ENCODE assay signal across 8 cellular contexts in genomic region chr17:49788443-49789277, GRCh38. TPM values are rescaled to one million over a fixed set of nuclear protein-coding genes. Genes with fewer than 3 reads are reported as not detected.
A peak's percentile ranks its signal among the peaks of the same experiment; 100 is the strongest.
DNase-seq lines count a peak whose midpoint lies in the region; TF ChIP-seq lines count a peak whose summit lies in the region.

TSS of gene KAT7 (plus strand) at chr17:49788681. CDS start at chr17:49788835, 154 bp downstream.

- intact Hi-C loops in activated naive CD4-positive, alpha-beta T cell treated with anti-CD3 and anti-CD28 coated beads for 36 hours (cut with micrococcal nuclease) = loop anchor here (1.0 to 2.0 kb wide), 9 partner anchors 24 to 374 kb away; partner anchors contain the start of genes FAM117A, PHB1 and SPOP

- peak within 1 kb of the TSS; percentile 92 for H3K4me3 Mint-ChIP-seq in activated naive CD4-positive, alpha-beta T cell treated with anti-CD3 and anti-CD28 coated beads for 36 hours

- H3K27ac Mint-ChIP-seq in activated naive CD4-positive, alpha-beta T cell treated with anti-CD3 and anti-CD28 coated beads for 36 hours = peak within 1 kb of the TSS; percentile 95

- H3K27me3 ChIP-seq in neuron (ENCODE audit: insufficient read depth, low read length) = no peaks in the 10 kb centered on the region
- no peaks in the 10 kb centered on the region for H3K27me3 ChIP-seq in subcutaneous abdominal adipose tissue (ENCODE audit: control insufficient read depth in 5 of 5, insufficient read depth in 4 of 5, low read length in 5 of 5)

- H3K9me3 Mint-ChIP-seq in activated naive CD4-positive, alpha-beta T cell treated with anti-CD3 and anti-CD28 coated beads for 36 hours = no peaks in the 10 kb centered on the region

- H3K36me3 ChIP-seq in neuron (ENCODE audit: insufficient read depth, low read length) (peaks cover 23% of the 10 kb centered on the region), subcutaneous abdominal adipose tissue (ENCODE audit: control insufficient read depth in 5 of 5, insufficient read depth in 5 of 5, low read length in 5 of 5) (peaks cover 5 to 19% (median 15%) of the 10 kb centered on the region in 5 donors)

- peak within 1 kb of the TSS; percentile 30 to 100 (median 99) for H3K9ac ChIP-seq in subcutaneous abdominal adipose tissue (ENCODE audit: low read length in 5 of 5)

- CTCF ChIA-PET in activated naive CD4-positive, alpha-beta T cell treated with anti-CD3 and anti-CD28 coated beads for 36 hours (lab: Charles Lee) = interaction anchor here (0.9 to 1.8 kb wide), 3 partner anchors 9 to 40 kb away, joined by 3 to 6 read pairs (median 3); no protein-coding TSS in a partner anchor

- TF ChIP-seq CTCF in HFF-Myc (IDR thresholded peaks at IDR 0.05; ENCODE audit: low read depth, low read length, missing control alignments) = no peak

- H3K9me3 ChIP-seq in neuron (ENCODE audit: low read length) = no peaks in the 10 kb centered on the region
- H3K9me3 ChIP-seq in subcutaneous abdominal adipose tissue (ENCODE audit: control insufficient read depth in 5 of 5, low read length in 5 of 5) = no peaks in the 10 kb centered on the region

- H3K4me3 ChIP-seq in HFF-Myc (replicated peaks; ENCODE audit: low read depth, low read length) (peak within 1 kb of the TSS; percentile 81), neuron (ENCODE audit: low read length) (peak within 1 kb of the TSS; percentile 95), subcutaneous abdominal adipose tissue (ENCODE audit: low read depth in 1 of 5, low read length in 5 of 5) (peak within 1 kb of the TSS; percentile 96 to 100 (median 99))

- no peaks in the 10 kb centered on the region for H3K27me3 Mint-ChIP-seq in activated naive CD4-positive, alpha-beta T cell treated with anti-CD3 and anti-CD28 coated beads for 36 hours (ENCODE audit: low read depth)

- H2AFZ ChIP-seq in neuron (ENCODE audit: low read depth, low read length) = peak within 1 kb of the TSS; percentile 77

- DNase-seq in GM03348 (ENCODE audit: low spot score) = peak; percentile 99
- peak; percentile 99 for DNase-seq in HFF-Myc (ENCODE audit: extremely low read depth, low read depth)
- peak; percentile 100 for DNase-seq in NAMALWA (ENCODE audit: low spot score)
- peak; percentile 100 for DNase-seq in SK-N-DZ (ENCODE audit: low spot score)
- peak; percentile 99 for DNase-seq in activated naive CD4-positive, alpha-beta T cell treated with anti-CD3 and anti-CD28 coated beads for 36 hours
- peak; percentile 98 for DNase-seq in foreskin melanocyte

- H3K36me3 Mint-ChIP-seq in activated naive CD4-positive, alpha-beta T cell treated with anti-CD3 and anti-CD28 coated beads for 36 hours (ENCODE audit: low read depth) = peaks cover 28% of the 10 kb centered on the region

- H3K4me1 Mint-ChIP-seq in activated naive CD4-positive, alpha-beta T cell treated with anti-CD3 and anti-CD28 coated beads for 36 hours (ENCODE audit: low read depth) = peaks cover 51% of the 10 kb centered on the region

- H3K4me1 ChIP-seq in neuron (ENCODE audit: insufficient read depth, low read length) (peaks cover 20% of the 10 kb centered on the region), subcutaneous abdominal adipose tissue (ENCODE audit: control insufficient read depth in 5 of 5, insufficient read depth in 5 of 5, low read length in 5 of 5) (peaks cover 0 to 27% (median 26%) of the 10 kb centered on the region in 5 donors)

- H3K27ac ChIP-seq in subcutaneous abdominal adipose tissue (ENCODE audit: low read depth, low read length) = peak within 1 kb of the TSS; percentile 100

RNA-seq across cellular contexts. Expression of gene KAT7, which starts in this region (rescaled TPM):
- polyA plus RNA-seq in SK-N-DZ (2014; cell fraction: cytosol; rRNA removed) = 30.9 and 32.5 TPM in 2 replicates
- polyA plus RNA-seq in SK-N-DZ (2014; cell fraction: nucleus; rRNA removed) = 21.1 and 30.8 TPM in 2 replicates
- total RNA-seq in activated naive CD4-positive, alpha-beta T cell treated with anti-CD3 and anti-CD28 coated beads for 36 hours = 10 to 100 TPM; 83.9 to 85.8 TPM

Comparison
In these comparisons a context has a peak if more than half of its experiments do, and no peak if none do; other contexts are left out.
1. Peak in every context shown above with its lines: DNase-seq, H3K4me3 ChIP-seq and H3K27ac ChIP-seq.